17 cellular contexts compared by ENCODE assay signal in the genomic region with DNA sequence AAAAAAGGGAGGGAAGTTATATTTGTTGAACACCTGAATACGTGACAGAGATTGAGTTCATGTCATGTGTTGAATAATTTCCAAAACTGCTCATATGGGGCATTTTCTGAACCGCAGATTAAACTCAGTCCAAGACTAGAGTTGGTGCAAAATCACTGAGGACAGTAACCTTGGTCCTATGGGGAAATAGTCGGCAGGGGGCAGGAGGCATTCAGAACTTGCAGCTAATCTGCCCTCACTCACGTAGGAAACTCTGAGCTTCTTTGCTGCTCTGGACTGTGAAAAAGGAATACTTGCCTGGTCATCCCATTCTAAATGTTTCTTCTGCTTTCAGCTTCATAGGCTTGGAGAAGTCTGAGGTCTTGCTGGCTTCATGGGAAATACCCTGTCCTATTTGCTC.
A peak's percentile ranks its signal among the peaks of the same experiment; 100 is the strongest.
DNase-seq lines count a peak whose midpoint lies in the region; ATAC-seq, FAIRE-seq and TF ChIP-seq lines count a peak whose summit lies in the region.
"Had no signal": no experiment of that assay in that cellular context is flagged by ENCODE, and none has a peak within 500 bp of the region (broad histone marks: within the 10 kb centered on the region; RNA-seq: fewer than 3 reads in every experiment).

No MANE protein-coding gene starts in this region.

- no peaks in the 10 kb centered on the region for H3K36me3 ChIP-seq in PC-3 (ENCODE audit: low read depth, low read length)

- H3K27ac ChIP-seq in PC-3 (ENCODE audit: low read length) = no peak overlapping the region
- no peak overlapping the region for H3K27ac ChIP-seq in dorsolateral prefrontal cortex
- H3K27ac ChIP-seq: HL-60 had no signal

- no peak overlapping the region for H3K27ac Mint-ChIP-seq in immature natural killer cell
- H3K27ac Mint-ChIP-seq: H9; T-helper 2 cell treated with Interferon-gamma antibody and Interleukin-4, amounts not matched to agents 5 μg/mL and 100 μg/mL, for 36 hours had no signal

- H4K20me1 ChIP-seq in PC-3 (ENCODE audit: low read length) = no peaks in the 10 kb centered on the region

- H3K9me3 ChIP-seq in PC-3 (ENCODE audit: low read length) = no peaks in the 10 kb centered on the region

- no peak overlapping the region for H2AFZ ChIP-seq in PC-3 (ENCODE audit: low read length)

- H3K4me3 Mint-ChIP-seq in immature natural killer cell = no peak overlapping the region
- H3K4me3 Mint-ChIP-seq: H9; T-helper 2 cell treated with Interferon-gamma antibody and Interleukin-4, amounts not matched to agents 5 μg/mL and 100 μg/mL, for 36 hours had no signal

- H3F3A ChIP-seq in PC-3 (ENCODE audit: low read length, unreplicated experiment) = no peaks in the 10 kb centered on the region

- intact Hi-C loops in PC-3 (cut with micrococcal nuclease) (no loop called here), dorsolateral prefrontal cortex (cut with DNase I) (no loop called here)

- FAIRE-seq in D721Med (lab: Jason Lieb, UNC) = peak; percentile 25
- FAIRE-seq: GM12892, RCC 7860 had no signal

- CTCF ChIA-PET in HEK293T (lab: Yijun Ruan, JAX) (no interaction called here), PC-3 (lab: Charles Lee) (no interaction called here)

- H3K4me1 Mint-ChIP-seq in immature natural killer cell = no peaks in the 10 kb centered on the region

- no peak overlapping the region for H3K4me3 ChIP-seq in PC-3 (ENCODE audit: low read length)
- no peak overlapping the region for H3K4me3 ChIP-seq in dorsolateral prefrontal cortex

- H3K9me3 Mint-ChIP-seq in immature natural killer cell = peaks cover 1 to 15% (median 11%) of the 10 kb centered on the region in 6 donors
- H3K9me3 Mint-ChIP-seq: H9 had no signal

- no peak overlapping the region for H3K9ac ChIP-seq in PC-3 (ENCODE audit: low read length)

- ATAC-seq in PC-3 = no peak
- ATAC-seq in HG03432 (IDR thresholded peaks at IDR 0.05; ENCODE audit: unreplicated experiment) = no peak
- ATAC-seq: Right ventricle myocardium inferior had no signal

- no peaks in the 10 kb centered on the region for H3K36me3 Mint-ChIP-seq in immature natural killer cell

- H3K79me2 ChIP-seq in PC-3 (ENCODE audit: low read length) = no peaks in the 10 kb centered on the region

- POLR2A ChIA-PET in HEK293T (lab: Yijun Ruan, JAX) (no interaction called here), PC-3 (lab: Charles Lee; ENCODE audit: unreplicated experiment) (no interaction called here)

- H3K27me3 Mint-ChIP-seq in immature natural killer cell (ENCODE audit: low read depth in 3 of 3) = peaks cover 0 to 2% (median 0%) of the 10 kb centered on the region in 3 donors

- H3K4me1 ChIP-seq in PC-3 (ENCODE audit: insufficient read depth, low read length) = no peaks in the 10 kb centered on the region

- no peak for DNase-seq in D721Med (ENCODE audit: insufficient read length, low spot score)
- DNase-seq in HEK293T (ENCODE audit: extremely low spot score) = peak; percentile 21
- DNase-seq in PC-3 = no peak
- peak; percentile 22 for DNase-seq in kidney tubule cell (ENCODE audit: low spot score)
- no peak for DNase-seq in stimulated activated naive CD4-positive, alpha-beta T cell (lab: John Stamatoyannopoulos, UW)
- DNase-seq in immature natural killer cell = no peak
- no peak for DNase-seq in dorsolateral prefrontal cortex
- DNase-seq: DMS153, H9, NCI-H1105, NCI-H1694 treated with DMSO at 0.1 percent for 48 hours had no signal

- BruUV-seq in PC-3 (replicated peaks; lab: Mats Ljungman, UMichigan) = no TSS peak

- H3K9me2 ChIP-seq in PC-3 (replicated peaks; ENCODE audit: low read length) = no peaks in the 10 kb centered on the region

- H3K27me3 ChIP-seq in PC-3 (ENCODE audit: low read length) (no peaks in the 10 kb centered on the region), dorsolateral prefrontal cortex (no peaks in the 10 kb centered on the region)

- TF ChIP-seq CTCF in D721Med (IDR thresholded peaks at IDR 0.05; ENCODE audit: insufficient read depth, missing control alignments) = peak; percentile 38
- 0 out of 2 replicates have a peak, but pooled peaks have one; percentile 17 for TF ChIP-seq CTCF in PC-3 (conservative IDR thresholded peaks at IDR 0.05; ENCODE audit: low read depth, low read length)
- no peak for TF ChIP-seq CTCF in dorsolateral prefrontal cortex (IDR thresholded peaks at IDR 0.05 in 54 of 56, conservative IDR thresholded peaks at IDR 0.05 in 2 of 56; ENCODE audit: low read depth in 1 of 56, partially characterized antibody in 56 of 56)

- H3K4me2 ChIP-seq in PC-3 (ENCODE audit: low read length) = no peak overlapping the region

TF ChIP-seq in HEK293T, 16 proteins besides CTCF, POLR2A, EP300 and RAD21:
- TF ChIP-seq SP1 (IDR thresholded peaks at IDR 0.05) (no peak), ARNT (IDR thresholded peaks at IDR 0.05) (no peak), HDGF (IDR thresholded peaks at IDR 0.05; ENCODE audit: borderline replicate concordance) (no peak), SUZ12 (IDR thresholded peaks at IDR 0.05) (no peak), ELF4 (IDR thresholded peaks at IDR 0.05) (no peak), L3MBTL2 (conservative IDR thresholded peaks at IDR 0.05) (no peak), FOXM1 (IDR thresholded peaks at IDR 0.05; ENCODE audit: borderline replicate concordance) (no peak), FOXK2 (IDR thresholded peaks at IDR 0.05) (no peak)

Comparison
In these comparisons a context has a peak if more than half of its experiments do, and no peak if none do; other contexts are left out.
1. DNase-seq: peak in HEK293T (single experiment) and kidney tubule cell (single experiment); none in D721Med (single experiment), PC-3 (single experiment), stimulated activated naive CD4-positive, alpha-beta T cell (0 of 6), immature natural killer cell (0 of 3) and dorsolateral prefrontal cortex (0 of 10).
2. CTCF ChIP-seq: peak in D721Med (single experiment) and PC-3 (single experiment); none in dorsolateral prefrontal cortex (0 of 56).